11 cellular contexts compared by ENCODE assay signal in genomic region chrX:11426712-11427081, GRCh38.
DNase-seq lines count a peak whose midpoint lies in the region; ATAC-seq and TF ChIP-seq lines count a peak whose summit lies in the region.
"Had no signal": no experiment of that assay in that cellular context is flagged by ENCODE, and none has a peak within 500 bp of the region (broad histone marks: within the 10 kb centered on the region; RNA-seq: fewer than 3 reads in every experiment).

No MANE protein-coding gene starts in this region.

- TF ChIP-seq CTCF in colonic mucosa (IDR thresholded peaks at IDR 0.05) (no peak), mesothelial cell of epicardium (IDR thresholded peaks at IDR 0.05; ENCODE audit: unreplicated experiment) (no peak), suprapubic skin (IDR thresholded peaks at IDR 0.05) (no peak), GM13976 (IDR thresholded peaks at IDR 0.05; ENCODE audit: borderline replicate concordance, control extremely low read depth, extremely low read depth, insufficient read depth, missing control alignments) (no peak)

- no peak for TF ChIP-seq POLR2A in suprapubic skin (IDR thresholded peaks at IDR 0.05)

- no peaks in the 10 kb centered on the region for H3K36me3 ChIP-seq in HUES48 (ENCODE audit: control insufficient read depth, insufficient read depth, low read length)
- no peaks in the 10 kb centered on the region for H3K36me3 ChIP-seq in colonic mucosa
- no peaks in the 10 kb centered on the region for H3K36me3 ChIP-seq in suprapubic skin
- H3K36me3 ChIP-seq: adrenal gland had no signal

- ATAC-seq in HG03095 (IDR thresholded peaks at IDR 0.05; ENCODE audit: unreplicated experiment) = no peak

- peak overlapping the region; percentile 55 for H3K4me3 Mint-ChIP-seq in mesothelial cell of epicardium

- DNase-seq in colonic mucosa (no peak), mesothelial cell of epicardium (ENCODE audit: low spot score in 2 of 2, unreplicated experiment in 2 of 2) (no peak), suprapubic skin (ENCODE audit: low spot score in 2 of 2) (no peak), H4 (ENCODE audit: low spot score) (no peak), GM13976 (ENCODE audit: low spot score) (no peak)
- DNase-seq in activated CD8-positive, alpha-beta memory T cell treated with anti-CD3 and anti-CD28 coated beads for 24 hours = no peak
- DNase-seq: DMS79 treated with DMSO at 0.1 percent for 48 hours, NCI-H748 treated with DMSO at 0.1 percent for 48 hours had no signal

- no peak overlapping the region for H3K27ac Mint-ChIP-seq in mesothelial cell of epicardium

- no peak for TF ChIP-seq EP300 in suprapubic skin (IDR thresholded peaks at IDR 0.05)

- intact Hi-C loops in colonic mucosa (cut with DNase I) = no loop called here

- no peak overlapping the region for H3K27ac ChIP-seq in HUES48 (ENCODE audit: low read depth, low read length)
- H3K27ac ChIP-seq in colonic mucosa = no peak overlapping the region
- H3K27ac ChIP-seq in suprapubic skin = peak overlapping the region; percentile 10

- H3K36me3 Mint-ChIP-seq in mesothelial cell of epicardium = no peaks in the 10 kb centered on the region

- H3K27me3 Mint-ChIP-seq in mesothelial cell of epicardium (ENCODE audit: low read depth) = peaks cover 13% of the 10 kb centered on the region

- H3K27me3 ChIP-seq in HUES48 (ENCODE audit: control insufficient read depth, insufficient read depth, low read length) (peaks cover 50% of the 10 kb centered on the region), colonic mucosa (no peaks in the 10 kb centered on the region), suprapubic skin (no peaks in the 10 kb centered on the region)

- peaks cover 9% of the 10 kb centered on the region for H3K4me1 Mint-ChIP-seq in mesothelial cell of epicardium

- peaks cover 22% of the 10 kb centered on the region for H3K9me3 Mint-ChIP-seq in mesothelial cell of epicardium

- in situ Hi-C loops in GM13976 (cut with MboI; ENCODE audit: low sequenced_read_pairs, unreplicated experiment) = no loop called here

- 58% methylated on average over 6 of the region's 6 CpGs for WGBS in suprapubic skin

- H3K9ac ChIP-seq in HUES48 (ENCODE audit: low read depth, low read length) (no peak overlapping the region), colonic mucosa (ENCODE audit: low read depth in 2 of 2, low read length in 2 of 2) (no peak overlapping the region)

- H3K9me3 ChIP-seq in HUES48 (ENCODE audit: control insufficient read depth, insufficient read depth, low read length) = no peaks in the 10 kb centered on the region
- H3K9me3 ChIP-seq in colonic mucosa = no peaks in the 10 kb centered on the region
- H3K9me3 ChIP-seq in suprapubic skin = no peaks in the 10 kb centered on the region
- H3K9me3 ChIP-seq: adrenal gland had no signal

- peak overlapping the region; percentile 84 for H3K4me3 ChIP-seq in HUES48 (ENCODE audit: low read depth, low read length)
- peak overlapping the region; percentile 30 for H3K4me3 ChIP-seq in colonic mucosa
- H3K4me3 ChIP-seq in suprapubic skin = peak overlapping the region; percentile 49

- peaks cover 6% of the 10 kb centered on the region; the same call in 1 of the 2 replicates for H3K4me1 ChIP-seq in HUES48 (ENCODE audit: control insufficient read depth, insufficient read depth, low read length)
- H3K4me1 ChIP-seq in colonic mucosa = no peaks in the 10 kb centered on the region
- peaks cover 4% of the 10 kb centered on the region for H3K4me1 ChIP-seq in suprapubic skin
- H3K4me1 ChIP-seq: adrenal gland had no signal

Comparison
In these comparisons a context has a peak if more than half of its experiments do, and no peak if none do; other contexts are left out.
1. H3K4me3 ChIP-seq: peak in every context shown above with its lines; median percentile 84 in HUES48; 49 in suprapubic skin; 30 in colonic mucosa.